Comparison of ENCODE assay signal across 8 cellular contexts in the genomic region with DNA sequence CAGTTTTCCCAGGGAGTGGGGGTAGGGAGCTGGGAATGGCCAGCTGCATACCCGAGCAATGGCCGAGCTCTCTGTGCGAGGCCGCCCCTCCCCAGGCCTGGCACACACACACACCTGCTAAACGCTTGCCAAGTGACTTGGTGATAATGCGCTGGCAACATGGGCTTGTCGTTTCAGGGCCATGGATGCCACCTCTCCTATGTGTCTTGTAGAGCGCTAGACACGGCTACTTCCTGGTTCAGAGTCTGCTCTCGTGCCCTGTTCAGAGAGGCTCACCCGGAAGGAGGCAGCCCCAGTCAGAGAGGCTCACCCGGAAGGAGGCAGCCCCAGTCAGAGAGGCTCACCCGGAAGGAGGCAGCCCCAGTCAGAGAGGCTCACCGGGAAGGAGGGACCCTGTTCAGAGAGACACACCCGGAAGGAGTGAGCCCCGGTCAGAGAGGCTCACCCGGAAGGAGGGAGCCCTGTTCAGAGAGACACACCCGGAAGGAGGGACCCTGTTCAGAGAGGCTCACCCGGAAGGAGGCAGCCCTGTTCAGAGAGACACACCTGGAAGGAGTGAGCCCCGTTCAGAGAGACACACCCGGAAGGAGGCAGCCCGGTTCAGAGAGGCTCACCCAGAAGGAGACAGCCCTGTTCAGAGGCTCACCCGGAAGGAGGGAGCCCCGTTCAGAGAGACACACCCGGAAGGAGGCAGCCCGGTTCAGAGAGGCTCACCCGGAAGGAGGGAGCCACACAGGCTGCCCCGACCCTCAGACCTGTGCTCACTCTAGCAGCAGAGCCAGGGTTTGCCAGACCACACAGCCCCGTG. TPM values are rescaled to one million over a fixed set of nuclear protein-coding genes. Genes with fewer than 3 reads are reported as not detected.
A peak's percentile ranks its signal among the peaks of the same experiment; 100 is the strongest.
DNase-seq lines count a peak whose midpoint lies in the region; ATAC-seq and TF ChIP-seq lines count a peak whose summit lies in the region.

No MANE protein-coding gene starts in this region.

- H3K9me2 ChIP-seq in OCI-LY7 (ENCODE audit: insufficient read depth, low read length), result no peaks in the 10 kb centered on the region

- ATAC-seq in left lung (peak; percentile 87), GM21723 (IDR thresholded peaks at IDR 0.05; ENCODE audit: unreplicated experiment) (no peak)

- TF ChIP-seq CTCF in OCI-LY7 (conservative IDR thresholded peaks at IDR 0.05; ENCODE audit: low read length), result no peak
- TF ChIP-seq CTCF in left lung (IDR thresholded peaks at IDR 0.05), result no peak
- TF ChIP-seq CTCF in tibial nerve (IDR thresholded peaks at IDR 0.05), result no peak
- no peak for TF ChIP-seq CTCF in type B pancreatic cell (conservative IDR thresholded peaks at IDR 0.05)

- H3K4me1 ChIP-seq in OCI-LY7 (ENCODE audit: insufficient read depth, low read length, poor library complexity, severe bottlenecking) (peaks cover 53% of the 10 kb centered on the region), left lung (no peaks in the 10 kb centered on the region), tibial nerve (peaks cover 0 to 11% (median 0%) of the 10 kb centered on the region in 4 donors)

- H3K9me3 ChIP-seq in OCI-LY7 (ENCODE audit: low read length) (no peaks in the 10 kb centered on the region), left lung (no peaks in the 10 kb centered on the region), tibial nerve (no peaks in the 10 kb centered on the region)

- H3K4me3 Mint-ChIP-seq in type B pancreatic cell, result no peak overlapping the region

- no peak for TF ChIP-seq EP300 in tibial nerve (IDR thresholded peaks at IDR 0.05)

- peaks cover 10% of the 10 kb centered on the region for H3K4me1 Mint-ChIP-seq in type B pancreatic cell (ENCODE audit: unreplicated experiment)

- H4K20me1 ChIP-seq in OCI-LY7 (ENCODE audit: insufficient read depth, low read length), result no peaks in the 10 kb centered on the region

- H3K27ac ChIP-seq in OCI-LY7 (ENCODE audit: low read depth, low read length, poor library complexity, severe bottlenecking), result peak overlapping the region; percentile 94
- peak overlapping the region; percentile 39 to 64 for H3K27ac ChIP-seq in left lung
- H3K27ac ChIP-seq in tibial nerve, result peak overlapping the region in 3 of 4 donors; percentile 58 to 71 (median 62)

- no peak overlapping the region; the same call in 1 of the 2 replicates for H2AFZ ChIP-seq in OCI-LY7 (ENCODE audit: low read length)

- POLR2A ChIA-PET in OCI-LY7 (lab: Charles Lee), result interaction anchor here (0.7 kb wide), 3 partner anchors 66 to 244 kb away, joined by 3 read pairs; a partner anchor contains a TSS

- CTCF ChIA-PET in OCI-LY7 (lab: Charles Lee; ENCODE audit: unreplicated experiment), result no interaction called here

- H3K36me3 Mint-ChIP-seq in type B pancreatic cell, result no peaks in the 10 kb centered on the region

- H3K27me3 ChIP-seq in left lung (no peaks in the 10 kb centered on the region), tibial nerve (no peaks in the 10 kb centered on the region)

- BruUV-seq in OCI-LY7 (replicated peaks; lab: Mats Ljungman, UMichigan), result no TSS peak

- H3K27me3 Mint-ChIP-seq in type B pancreatic cell, result no peaks in the 10 kb centered on the region

- intact Hi-C loops in OCI-LY7 (cut with micrococcal nuclease; ENCODE audit: unreplicated experiment) (loop anchor here (1.0 to 2.0 kb wide), 4 partner anchors 55 to 240 kb away; a partner anchor contains a TSS), left lung (cut with DNase I) (no loop called here)

- H3K36me3 ChIP-seq in OCI-LY7 (ENCODE audit: insufficient read depth, low read length), result peaks cover 8% of the 10 kb centered on the region; the same call in 1 of the 2 replicates
- H3K36me3 ChIP-seq in left lung, result peaks cover 0 to 22% of the 10 kb centered on the region in 2 donors
- H3K36me3 ChIP-seq in tibial nerve, result peaks cover 0 to 13% (median 0%) of the 10 kb centered on the region in 3 donors

- peak overlapping the region; percentile 100 for H3K4me2 ChIP-seq in OCI-LY7 (ENCODE audit: low read length)

- H3K79me2 ChIP-seq in OCI-LY7 (ENCODE audit: insufficient read depth, low read depth, low read length), result peaks cover 12% of the 10 kb centered on the region; the same call in 1 of the 2 replicates

- DNase-seq in DMS79 (lab: John Stamatoyannopoulos, UW) (peak; percentile 100), HuH-7 (ENCODE audit: low spot score) (peak; percentile 73), OCI-LY7 (ENCODE audit: low spot score) (peak; percentile 100), left lung (peak in 1 of 2 donors; percentile 51), tibial nerve (ENCODE audit: low spot score in 2 of 2) (peak in 1 of 2 donors; percentile 28), type B pancreatic cell (ENCODE audit: extremely low spot score, unreplicated experiment) (no peak)
- peak; percentile 69 for DNase-seq in activated effector memory CD4-positive, alpha-beta T cell treated with Interleukin-2 at 50 U/mL for 16 hours

- no peak for TF ChIP-seq POLR2A in tibial nerve (IDR thresholded peaks at IDR 0.05)

- 64 to 66% methylated on average over 21 to 24 of the region's 29 CpGs for WGBS in tibial nerve, 2 donors

- no peaks in the 10 kb centered on the region for H3K9me3 Mint-ChIP-seq in type B pancreatic cell

- no peak overlapping the region for H3K27ac Mint-ChIP-seq in type B pancreatic cell

- H3K4me3 ChIP-seq in OCI-LY7 (ENCODE audit: low read depth, low read length, poor library complexity, severe bottlenecking) (peak overlapping the region; percentile 93), left lung (peak overlapping the region in 1 of 2 donors; percentile 40), tibial nerve (peak overlapping the region; percentile 16 to 51 (median 28))

RNA-seq across cellular contexts. Expression of a gene that starts 4.2 kb away (rescaled TPM):
- 0.95 and 2.5 TPM in 2 replicates for total RNA-seq in OCI-LY7 (2014; rRNA removed; shearing (Covaris generic))
- total RNA-seq in OCI-LY7 (2022) (5.1 and 6.2 TPM in 2 replicates), left lung (1 to 10 TPM; 2.0 to 2.3 TPM), tibial nerve (10 to 100 TPM in 2 of 4 donors, 1 to 10 TPM in 2; 6.9 to 15.5 (median 12.6) TPM), type B pancreatic cell (ENCODE audit: low replicate concordance) (2.5 and 4.1 TPM in 2 replicates)

RNA-seq across cellular contexts. Expression of a gene that starts 41.4 kb away (rescaled TPM):
- total RNA-seq in OCI-LY7 (2014; rRNA removed; shearing (Covaris generic)), result 9.2 and 13.4 TPM in 2 replicates
- 12.8 and 16.5 TPM in 2 replicates for total RNA-seq in OCI-LY7 (2022)
- 10 to 100 TPM; 10.3 to 19.4 TPM for total RNA-seq in left lung
- 10 to 100 TPM; 16.3 to 28.0 (median 21.0) TPM for total RNA-seq in tibial nerve
- 17.2 and 29.2 TPM in 2 replicates for total RNA-seq in type B pancreatic cell (ENCODE audit: low replicate concordance)
